Comparison of ENCODE assay signal across 16 cellular contexts in genomic region chr11:65655570-65656332, GRCh38. TPM values are rescaled to one million over a fixed set of nuclear protein-coding genes. Genes with fewer than 3 reads are reported as not detected.
DNase-seq lines count a peak whose midpoint lies in the region; ATAC-seq, FAIRE-seq and TF ChIP-seq lines count a peak whose summit lies in the region.
"Had no signal": no experiment of that assay in that cellular context is flagged by ENCODE, and none has a peak within 500 bp of the region (broad histone marks: within the 10 kb centered on the region; RNA-seq: fewer than 3 reads in every experiment).

No MANE protein-coding gene starts in this region.

- POLR2A ChIA-PET in K562 (lab: Yijun Ruan, JAX), result interaction anchor here (0.6 to 4.8 kb wide), 7 partner anchors 7 to 196 kb away, joined by 3 to 32 read pairs (median 4); partner anchors contain the start of gene RELA
- POLR2A ChIA-PET in A673 (lab: Charles Lee; ENCODE audit: low non-redundant PET), result interaction anchor here (0.5 kb wide), 1 partner anchor 8 kb away, joined by 4 read pairs; no protein-coding TSS in a partner anchor

- no peak overlapping the region for H3K4me3 Mint-ChIP-seq in T-helper 1 cell treated with Interleukin-12 subunit alpha and Interleukin-12 subunit beta and Interleukin-4 antibody, amounts not matched to agents 30 μg/mL and 1 μg/mL, for 36 hours
- H3K4me3 Mint-ChIP-seq in neural crest cell, result peak overlapping the region; percentile 71

- 86% methylated on average over 11 of the region's 16 CpGs for WGBS in K562 (ENCODE audit: insufficient coverage, low coverage, missing lambda C conversion rate)
- 89% methylated on average over 16 of the region's 16 CpGs for WGBS in esophagus muscularis mucosa
- 86% methylated on average over 16 of the region's 16 CpGs for WGBS in lower leg skin, 2 donors

- H3K36me3 Mint-ChIP-seq in T-helper 1 cell treated with Interleukin-12 subunit alpha and Interleukin-12 subunit beta and Interleukin-4 antibody, amounts not matched to agents 30 μg/mL and 1 μg/mL, for 36 hours (ENCODE audit: low read depth), result peaks cover 63% of the 10 kb centered on the region
- peaks cover 20% of the 10 kb centered on the region for H3K36me3 Mint-ChIP-seq in neural crest cell (ENCODE audit: low read depth)

- no peaks in the 10 kb centered on the region for H3K9me3 Mint-ChIP-seq in T-helper 1 cell treated with Interleukin-12 subunit alpha and Interleukin-12 subunit beta and Interleukin-4 antibody, amounts not matched to agents 30 μg/mL and 1 μg/mL, for 36 hours
- no peaks in the 10 kb centered on the region for H3K9me3 Mint-ChIP-seq in neural crest cell

- BruUV-seq in K562 (replicated peaks; lab: Mats Ljungman, UMichigan) (no TSS peak), A673 (replicated peaks; lab: Mats Ljungman, UMichigan) (no TSS peak)

- TF ChIP-seq EP300 in K562 (IDR thresholded peaks at IDR 0.05; ENCODE audit: low read length) (no peak), esophagus muscularis mucosa (IDR thresholded peaks at IDR 0.05) (no peak)

- DNase-seq in T-helper 1 cell (no peak), H7 (peak; percentile 26), K562 (ENCODE audit: extremely low read depth in 1 of 4, low spot score in 3 of 4) (no peak), neural crest cell (ENCODE audit: low read depth, low spot score) (no peak), esophagus muscularis mucosa (ENCODE audit: extremely low spot score) (no peak), A673 (ENCODE audit: low spot score) (no peak), lower leg skin (ENCODE audit: low spot score in 2 of 2) (no peak)
- DNase-seq: colonic mucosa, NCI-H1417 treated with DMSO at 0.1 percent for 48 hours, SIG-M5, substantia nigra had no signal

- peak overlapping the region in 1 of 2 experiments; percentile 16; a peak in 1 of 4 replicates for H3K9ac ChIP-seq in K562 (ENCODE audit: insufficient read depth in 1 of 2, low read depth in 2 of 2, low read length in 2 of 2)

- CTCF ChIA-PET in K562 (lab: Yijun Ruan, JAX; ENCODE audit: low intra/inter-chr PET ratio) (no interaction called here), A673 (lab: Charles Lee) (no interaction called here)

- H3K9me3 ChIP-seq in K562 (replicated peaks; ENCODE audit: control insufficient read depth, insufficient read depth, low read depth, low read length) (no peaks in the 10 kb centered on the region), esophagus muscularis mucosa (no peaks in the 10 kb centered on the region), A673 (ENCODE audit: low read depth, low read length, poor library complexity, severe bottlenecking) (no peaks in the 10 kb centered on the region)
- H3K9me3 ChIP-seq: colonic mucosa, heart left ventricle, prostate gland had no signal

- no peaks in the 10 kb centered on the region for H3K9me1 ChIP-seq in K562 (ENCODE audit: control insufficient read depth, insufficient read depth, low read length)

- H4K20me1 ChIP-seq in K562 (replicated peaks; ENCODE audit: control insufficient read depth, insufficient read depth, low read length), result 0 out of 2 replicates have a peak, but pooled peaks cover 12% of the 10 kb centered on the region

- no peak for FAIRE-seq in K562 (lab: Jason Lieb, UNC)

- H3K27ac ChIP-seq in K562 (ENCODE audit: extremely low read depth, low read depth, low read length) (no peak overlapping the region), esophagus muscularis mucosa (replicated peaks in 1 of 4) (peak overlapping the region in 1 of 4 donors; percentile 37), A673 (ENCODE audit: low read depth, low read length, poor library complexity, severe bottlenecking) (no peak overlapping the region)
- H3K27ac ChIP-seq: 22Rv1, colonic mucosa, prostate gland had no signal

- H3K27me3 Mint-ChIP-seq in T-helper 1 cell treated with Interleukin-12 subunit alpha and Interleukin-12 subunit beta and Interleukin-4 antibody, amounts not matched to agents 30 μg/mL and 1 μg/mL, for 36 hours (ENCODE audit: low read depth), result no peaks in the 10 kb centered on the region
- peaks cover 4% of the 10 kb centered on the region for H3K27me3 Mint-ChIP-seq in neural crest cell (ENCODE audit: low read depth)

- intact Hi-C loops in K562 (cut with micrococcal nuclease) (no loop called here), esophagus muscularis mucosa (cut with DNase I) (no loop called here), A673 (cut with micrococcal nuclease; ENCODE audit: unreplicated experiment) (no loop called here), lower leg skin (cut with DNase I; ENCODE audit: low total_unique reads) (no loop called here)

- no peak overlapping the region for H2AFZ ChIP-seq in K562 (ENCODE audit: low read depth, low read length)

- H3K4me2 ChIP-seq in K562 (ENCODE audit: insufficient read depth, low read length), result no peak overlapping the region

- H3K27ac Mint-ChIP-seq in T-helper 1 cell treated with Interleukin-12 subunit alpha and Interleukin-12 subunit beta and Interleukin-4 antibody, amounts not matched to agents 30 μg/mL and 1 μg/mL, for 36 hours, result peak overlapping the region; percentile 27
- H3K27ac Mint-ChIP-seq in neural crest cell (ENCODE audit: unreplicated experiment), result no peak overlapping the region

- H3K27me3 ChIP-seq in H7 (ENCODE audit: control insufficient read depth, insufficient read depth, low read length) (no peaks in the 10 kb centered on the region), K562 (ENCODE audit: control insufficient read depth in 2 of 2, insufficient read depth in 2 of 2, low read length in 2 of 2) (no peaks in the 10 kb centered on the region), esophagus muscularis mucosa (no peaks in the 10 kb centered on the region), A673 (replicated peaks; ENCODE audit: insufficient read depth, low read depth, low read length, poor library complexity) (no peaks in the 10 kb centered on the region)
- H3K27me3 ChIP-seq: colonic mucosa, heart left ventricle had no signal

- in situ Hi-C loops in K562 (cut with MboI), result no loop called here

- TF ChIP-seq RAD21 in K562 (CRISPR knock-in tag; conservative IDR thresholded peaks at IDR 0.05 in 1 of 2, IDR thresholded peaks at IDR 0.05 in 1 of 2), result no peak

- H3K4me3 ChIP-seq in H7 (ENCODE audit: insufficient read depth, low read depth, low read length), result no peak overlapping the region
- H3K4me3 ChIP-seq in K562, result no peak overlapping the region
- no peak overlapping the region for H3K4me3 ChIP-seq in esophagus muscularis mucosa
- no peak overlapping the region for H3K4me3 ChIP-seq in A673 (ENCODE audit: low read depth, low read length, poor library complexity, severe bottlenecking)
- no peak overlapping the region for H3K4me3 ChIP-seq in lower leg skin (ENCODE audit: low read depth, poor library complexity, severe bottlenecking)
- H3K4me3 ChIP-seq: colonic mucosa, heart left ventricle, prostate gland had no signal

- TF ChIP-seq CTCF in K562 (IDR thresholded peaks at IDR 0.05 in 2 of 3, conservative IDR thresholded peaks at IDR 0.05 in 1 of 3; ENCODE audit: insufficient read depth in 2 of 3, low read depth in 1 of 3, low read length in 3 of 3) (no peak), neural crest cell (conservative IDR thresholded peaks at IDR 0.05) (no peak), esophagus muscularis mucosa (IDR thresholded peaks at IDR 0.05) (no peak), A673 (conservative IDR thresholded peaks at IDR 0.05; ENCODE audit: low read depth, low read length) (no peak), lower leg skin (IDR thresholded peaks at IDR 0.05) (no peak)

- H3K4me1 ChIP-seq in K562 (replicated peaks in 1 of 2; ENCODE audit: control insufficient read depth in 2 of 2, insufficient read depth in 2 of 2, low read length in 2 of 2) (peaks cover 27 to 37% of the 10 kb centered on the region in 2 experiments), esophagus muscularis mucosa (peaks cover 49 to 63% (median 56%) of the 10 kb centered on the region in 4 donors), A673 (ENCODE audit: insufficient read depth, low read length, poor library complexity, severe bottlenecking) (peaks cover 11% of the 10 kb centered on the region)

- TF ChIP-seq POLR2A in K562 (conservative IDR thresholded peaks at IDR 0.05), result no peak; the same call in 1 of the 2 replicates
- TF ChIP-seq POLR2A in esophagus muscularis mucosa (IDR thresholded peaks at IDR 0.05; ENCODE audit: low read depth), result no peak
- no peak for TF ChIP-seq POLR2A in lower leg skin (IDR thresholded peaks at IDR 0.05)

- H3K79me2 ChIP-seq in K562 (ENCODE audit: control insufficient read depth, insufficient read depth, low read length), result 0 out of 3 replicates have a peak, but pooled peaks cover 6% of the 10 kb centered on the region

- H3K36me3 ChIP-seq in H7 (replicated peaks; ENCODE audit: control insufficient read depth, insufficient read depth, low read length) (peaks cover 41% of the 10 kb centered on the region), K562 (ENCODE audit: control insufficient read depth, insufficient read depth, low read length) (peaks cover 82% of the 10 kb centered on the region), esophagus muscularis mucosa (peaks cover 66 to 80% (median 74%) of the 10 kb centered on the region in 4 donors), A673 (ENCODE audit: insufficient read depth, low read length, poor library complexity, severe bottlenecking) (peaks cover 66% of the 10 kb centered on the region)

- ATAC-seq in K562, result no peak
- ATAC-seq: esophagus mucosa, heart left ventricle had no signal

- H3K4me1 Mint-ChIP-seq in T-helper 1 cell treated with Interleukin-12 subunit alpha and Interleukin-12 subunit beta and Interleukin-4 antibody, amounts not matched to agents 30 μg/mL and 1 μg/mL, for 36 hours (ENCODE audit: low read depth), result peaks cover 41% of the 10 kb centered on the region
- peaks cover 26% of the 10 kb centered on the region for H3K4me1 Mint-ChIP-seq in neural crest cell

RNA-seq across cellular contexts. Expression of gene RELA, which starts 7.0 kb away (rescaled TPM):
- 17.7 and 28.4 TPM in 2 replicates for total RNA-seq in H7 (2014; rRNA removed; shearing (Covaris generic))
- total RNA-seq in K562 (2011; cell fraction: chromatin; rRNA removed; ENCODE audit: low replicate concordance), result 79.5 and 201 TPM in 2 replicates
- total RNA-seq in K562 (2011; cell fraction: nucleolus; rRNA removed), result 107 and 114 TPM in 2 replicates
- 101 and 117 TPM in 2 replicates for total RNA-seq in K562 (2011; cell fraction: nucleoplasm; rRNA removed)
- total RNA-seq in K562 (2014; rRNA removed) (33.4 and 37.6 TPM in 2 replicates), K562 (2014; rRNA removed; fragmentation: Illumina TruSeq; extraction: Trizol) (13.6 and 14.2 TPM in 2 replicates), K562 (2015; rRNA removed; fragmentation: Illumina TruSeq; extraction: Trizol) (20.6 and 21.0 TPM in 2 replicates), K562 (2021) (52.2 and 62.0 TPM in 2 replicates), neural crest cell (49.0 and 53.7 TPM in 2 replicates), esophagus muscularis mucosa (10 to 100 TPM; 51.5 to 84.6 (median 82.1) TPM), A673 (2021) (92.0 and 99.3 TPM in 2 replicates), lower leg skin (10 to 100 TPM; 61.9 to 73.5 (median 67.5) TPM)
- polyA plus RNA-seq in K562 (2011; rRNA removed) (17.0 and 30.8 TPM in 2 replicates), K562 (2014; fragmentation: Illumina TruSeq; extraction: Trizol) (46.8 and 67.4 TPM in 2 replicates), K562 (2014; fragmentation: Nextera tagmentation; extraction: Ambion mirVana) (1 to 10 TPM; 6.0 to 6.4 TPM), K562 (2014; rRNA removed) (30.1 and 31.1 TPM in 2 replicates)
- 15.4 and 23.1 TPM in 2 replicates for polyA plus RNA-seq in K562 (2011; cell fraction: cytosol; rRNA removed)
- 129 and 168 TPM in 2 replicates for polyA plus RNA-seq in K562 (2011; cell fraction: nucleus; rRNA removed)
- polyA plus RNA-seq in K562 (2012), result 45.8 and 53.1 TPM in 2 replicates
- 24.3 and 24.4 TPM in 2 replicates for polyA minus RNA-seq in K562 (2011; rRNA and poly(A)+ RNA removed)
- polyA minus RNA-seq in K562 (2011; cell fraction: cytosol; rRNA and poly(A)+ RNA removed), result 25.8 and 34.8 TPM in 2 replicates
- 58.0 and 73.5 TPM in 2 replicates for polyA minus RNA-seq in K562 (2011; cell fraction: nucleus; rRNA and poly(A)+ RNA removed)

RNA-seq across cellular contexts. Expression of gene SIPA1, which starts 17.9 kb away (rescaled TPM):
- total RNA-seq in H7 (2014; rRNA removed; shearing (Covaris generic)), result 52.7 and 65.9 TPM in 2 replicates
- 26.8 and 126 TPM in 2 replicates for total RNA-seq in K562 (2011; cell fraction: chromatin; rRNA removed; ENCODE audit: low replicate concordance)
- total RNA-seq in K562 (2011; cell fraction: nucleolus; rRNA removed), result 79.4 and 96.4 TPM in 2 replicates
- total RNA-seq in K562 (2011; cell fraction: nucleoplasm; rRNA removed), result 35.7 and 43.0 TPM in 2 replicates
- total RNA-seq in K562 (2014; rRNA removed) (45.7 and 56.0 TPM in 2 replicates), K562 (2014; rRNA removed; fragmentation: Illumina TruSeq; extraction: Trizol) (12.4 and 14.2 TPM in 2 replicates), K562 (2015; rRNA removed; fragmentation: Illumina TruSeq; extraction: Trizol) (28.3 and 29.2 TPM in 2 replicates), K562 (2021) (83.1 and 85.8 TPM in 2 replicates), neural crest cell (17.5 and 23.6 TPM in 2 replicates), esophagus muscularis mucosa (10 to 100 TPM; 40.7 to 56.3 (median 45.8) TPM), A673 (2021) (30.0 and 43.2 TPM in 2 replicates), lower leg skin (10 to 100 TPM; 25.3 to 34.4 (median 28.6) TPM)
- polyA plus RNA-seq in K562 (2011; rRNA removed) (16.8 and 31.3 TPM in 2 replicates), K562 (2014; fragmentation: Illumina TruSeq; extraction: Trizol) (15.5 and 30.0 TPM in 2 replicates), K562 (2014; fragmentation: Nextera tagmentation; extraction: Ambion mirVana) (1 to 10 TPM in 1 of 2 experiments, under 1 TPM in 1; 0.25 to 1.4 TPM), K562 (2014; rRNA removed) (34.7 and 37.2 TPM in 2 replicates)
- polyA plus RNA-seq in K562 (2011; cell fraction: cytosol; rRNA removed), result 19.5 and 74.2 TPM in 2 replicates
- 72.0 and 175 TPM in 2 replicates for polyA plus RNA-seq in K562 (2011; cell fraction: nucleus; rRNA removed)
- polyA plus RNA-seq in K562 (2012), result 54.8 and 65.0 TPM in 2 replicates
- 15.4 and 26.3 TPM in 2 replicates for polyA minus RNA-seq in K562 (2011; rRNA and poly(A)+ RNA removed)
- 43.1 and 44.1 TPM in 2 replicates for polyA minus RNA-seq in K562 (2011; cell fraction: cytosol; rRNA and poly(A)+ RNA removed)
- 26.3 and 33.0 TPM in 2 replicates for polyA minus RNA-seq in K562 (2011; cell fraction: nucleus; rRNA and poly(A)+ RNA removed)

RNA-seq across cellular contexts. Expression of gene PCNX3, which starts 40.2 kb away (rescaled TPM):
- 21.7 and 25.9 TPM in 2 replicates for total RNA-seq in H7 (2014; rRNA removed; shearing (Covaris generic))
- total RNA-seq in K562 (2011; cell fraction: chromatin; rRNA removed; ENCODE audit: low replicate concordance), result 75.0 and 267 TPM in 2 replicates
- 170 and 187 TPM in 2 replicates for total RNA-seq in K562 (2011; cell fraction: nucleolus; rRNA removed)
- 110 and 119 TPM in 2 replicates for total RNA-seq in K562 (2011; cell fraction: nucleoplasm; rRNA removed)
- total RNA-seq in K562 (2014; rRNA removed) (21.3 and 24.3 TPM in 2 replicates), K562 (2014; rRNA removed; fragmentation: Illumina TruSeq; extraction: Trizol) (2.5 and 4.3 TPM in 2 replicates), K562 (2015; rRNA removed; fragmentation: Illumina TruSeq; extraction: Trizol) (13.9 and 14.1 TPM in 2 replicates), K562 (2021) (40.0 and 47.8 TPM in 2 replicates), neural crest cell (58.2 and 58.9 TPM in 2 replicates), esophagus muscularis mucosa (10 to 100 TPM; 21.4 to 43.1 (median 27.1) TPM), A673 (2021) (63.4 and 68.0 TPM in 2 replicates), lower leg skin (10 to 100 TPM; 24.1 to 44.1 (median 34.4) TPM)
- polyA plus RNA-seq in K562 (2011; rRNA removed) (9.2 and 19.0 TPM in 2 replicates), K562 (2014; fragmentation: Illumina TruSeq; extraction: Trizol) (12.8 and 28.6 TPM in 2 replicates), K562 (2014; fragmentation: Nextera tagmentation; extraction: Ambion mirVana) (under 1 TPM; 0.11 to 0.29 TPM), K562 (2014; rRNA removed) (30.1 and 32.8 TPM in 2 replicates)
- polyA plus RNA-seq in K562 (2011; cell fraction: cytosol; rRNA removed), result 17.7 and 33.4 TPM in 2 replicates
- 87.8 and 157 TPM in 2 replicates for polyA plus RNA-seq in K562 (2011; cell fraction: nucleus; rRNA removed)
- 25.3 and 40.1 TPM in 2 replicates for polyA plus RNA-seq in K562 (2012)
- polyA minus RNA-seq in K562 (2011; rRNA and poly(A)+ RNA removed), result 8.4 and 10.6 TPM in 2 replicates
- 25.9 and 35.1 TPM in 2 replicates for polyA minus RNA-seq in K562 (2011; cell fraction: cytosol; rRNA and poly(A)+ RNA removed)
- polyA minus RNA-seq in K562 (2011; cell fraction: nucleus; rRNA and poly(A)+ RNA removed), result 43.0 and 43.9 TPM in 2 replicates

RNA-seq across cellular contexts. Expression of gene MAP3K11, which starts 41.7 kb away (rescaled TPM):
- total RNA-seq in H7 (2014; rRNA removed; shearing (Covaris generic)), result 30.1 and 33.2 TPM in 2 replicates
- 60.6 and 168 TPM in 2 replicates for total RNA-seq in K562 (2011; cell fraction: chromatin; rRNA removed; ENCODE audit: low replicate concordance)
- total RNA-seq in K562 (2011; cell fraction: nucleolus; rRNA removed), result 72.6 and 83.4 TPM in 2 replicates
- total RNA-seq in K562 (2011; cell fraction: nucleoplasm; rRNA removed), result 51.5 and 63.5 TPM in 2 replicates
- total RNA-seq in K562 (2014; rRNA removed) (28.7 and 39.9 TPM in 2 replicates), K562 (2014; rRNA removed; fragmentation: Illumina TruSeq; extraction: Trizol) (5.4 and 9.0 TPM in 2 replicates), K562 (2015; rRNA removed; fragmentation: Illumina TruSeq; extraction: Trizol) (18.2 and 20.5 TPM in 2 replicates), K562 (2021) (42.7 and 47.7 TPM in 2 replicates), neural crest cell (88.3 and 94.0 TPM in 2 replicates), esophagus muscularis mucosa (10 to 100 TPM; 29.9 to 41.7 (median 37.6) TPM), A673 (2021) (92.8 and 94.2 TPM in 2 replicates), lower leg skin (10 to 100 TPM; 31.6 to 40.0 (median 39.1) TPM)
- polyA plus RNA-seq in K562 (2011; rRNA removed) (13.1 and 18.0 TPM in 2 replicates), K562 (2014; fragmentation: Illumina TruSeq; extraction: Trizol) (12.2 and 23.0 TPM in 2 replicates), K562 (2014; fragmentation: Nextera tagmentation; extraction: Ambion mirVana) (1 to 10 TPM in 1 of 2 experiments, under 1 TPM in 1; 0.77 to 1.6 TPM), K562 (2014; rRNA removed) (25.0 and 31.6 TPM in 2 replicates)
- 19.3 and 52.1 TPM in 2 replicates for polyA plus RNA-seq in K562 (2011; cell fraction: cytosol; rRNA removed)
- 31.1 and 52.1 TPM in 2 replicates for polyA plus RNA-seq in K562 (2011; cell fraction: nucleus; rRNA removed)
- 35.9 and 37.4 TPM in 2 replicates for polyA plus RNA-seq in K562 (2012)
- polyA minus RNA-seq in K562 (2011; rRNA and poly(A)+ RNA removed), result 14.7 TPM in 2 replicates
- 23.4 and 26.2 TPM in 2 replicates for polyA minus RNA-seq in K562 (2011; cell fraction: cytosol; rRNA and poly(A)+ RNA removed)
- 24.2 and 31.1 TPM in 2 replicates for polyA minus RNA-seq in K562 (2011; cell fraction: nucleus; rRNA and poly(A)+ RNA removed)

RNA-seq across cellular contexts. Expression of gene KAT5, which starts 56.3 kb away (rescaled TPM):
- 37.2 and 51.1 TPM in 2 replicates for total RNA-seq in H7 (2014; rRNA removed; shearing (Covaris generic))
- 44.9 and 134 TPM in 2 replicates for total RNA-seq in K562 (2011; cell fraction: chromatin; rRNA removed; ENCODE audit: low replicate concordance)
- 81.0 and 82.1 TPM in 2 replicates for total RNA-seq in K562 (2011; cell fraction: nucleolus; rRNA removed)
- 51.7 and 58.3 TPM in 2 replicates for total RNA-seq in K562 (2011; cell fraction: nucleoplasm; rRNA removed)
- total RNA-seq in K562 (2014; rRNA removed) (59.6 and 74.1 TPM in 2 replicates), K562 (2014; rRNA removed; fragmentation: Illumina TruSeq; extraction: Trizol) (28.8 and 34.4 TPM in 2 replicates), K562 (2015; rRNA removed; fragmentation: Illumina TruSeq; extraction: Trizol) (52.7 and 57.5 TPM in 2 replicates), K562 (2021) (68.3 and 76.8 TPM in 2 replicates), neural crest cell (70.5 and 74.9 TPM in 2 replicates), esophagus muscularis mucosa (10 to 100 TPM; 66.4 to 77.1 (median 68.3) TPM), A673 (2021) (68.1 and 71.3 TPM in 2 replicates), lower leg skin (10 to 100 TPM; 68.9 to 96.0 (median 85.7) TPM)
- polyA plus RNA-seq in K562 (2011; rRNA removed) (42.4 and 57.9 TPM in 2 replicates), K562 (2014; fragmentation: Illumina TruSeq; extraction: Trizol) (63.3 and 66.5 TPM in 2 replicates), K562 (2014; fragmentation: Nextera tagmentation; extraction: Ambion mirVana) (10 to 100 TPM in 1 of 2 experiments, 1 to 10 TPM in 1; 3.6 to 12.9 TPM), K562 (2014; rRNA removed) (68.4 and 75.4 TPM in 2 replicates)
- polyA plus RNA-seq in K562 (2011; cell fraction: cytosol; rRNA removed), result 44.4 and 53.1 TPM in 2 replicates
- 70.2 and 76.3 TPM in 2 replicates for polyA plus RNA-seq in K562 (2011; cell fraction: nucleus; rRNA removed)
- 52.3 and 56.9 TPM in 2 replicates for polyA plus RNA-seq in K562 (2012)
- polyA minus RNA-seq in K562 (2011; rRNA and poly(A)+ RNA removed), result 47.1 and 62.6 TPM in 2 replicates
- polyA minus RNA-seq in K562 (2011; cell fraction: cytosol; rRNA and poly(A)+ RNA removed), result 27.5 and 38.4 TPM in 2 replicates
- polyA minus RNA-seq in K562 (2011; cell fraction: nucleus; rRNA and poly(A)+ RNA removed), result 32.3 and 44.0 TPM in 2 replicates
